ENCODE assay signal across 23 cellular contexts in genomic region chr2:138649571-138649970, GRCh38.
"Had no signal": no experiment of that assay in that cellular context is flagged by ENCODE, and none has a peak within 500 bp of the region (broad histone marks: within the 10 kb centered on the region; RNA-seq: fewer than 3 reads in every experiment).

No MANE protein-coding gene starts in this region.

- ATAC-seq: activated T-cell treated with anti-CD3 and anti-CD28 coated beads, Interleukin-2, amount 50 U/mL, for 4 hours; body of pancreas; T-cell had no signal

- DNase-seq: activated B cell treated with CpG ODN at 0.5 μM for 24 hours; activated CD4-positive, alpha-beta T cell treated with anti-CD3 and anti-CD28 coated beads for 1 hour; activated CD4-positive, alpha-beta T cell treated with anti-CD3 and anti-CD28 coated beads, Interleukin-2, amount 10 ng/mL, durations not matched to agents 24 days and 14 days; activated CD4-positive, alpha-beta T cell treated with anti-CD3 and anti-CD28 coated beads, Interleukin-2, amount 50 U/mL, for 48 hours; activated effector memory CD4-positive, alpha-beta T cell treated with anti-CD3 and anti-CD28 coated beads, Interleukin-2, amount 50 U/mL, for 16 hours; activated naive CD4-positive, alpha-beta T cell treated with anti-CD3 and anti-CD28 coated beads for 36 hours; activated T-cell treated with anti-CD3 and anti-CD28 coated beads, Interleukin-2, amount 50 U/mL, for 4 hours; adrenal gland; anterior cingulate cortex; body of pancreas; Karpas-422; NCI-H1048; NCI-H146; NCI-H187 treated with DMSO at 0.1 percent for 48 hours; NCI-H2171; NCI-H2227 treated with DMSO at 0.1 percent for 48 hours; NCI-H510A; NCI-H526 treated with DMSO at 0.1 percent for 48 hours; NCI-H82; SIG-M5; T-cell; T-helper 2 cell; T1000 had no signal

- H3K27ac ChIP-seq: adrenal gland, body of pancreas had no signal

- H3K4me3 ChIP-seq: adrenal gland, body of pancreas had no signal

- H3K27me3 ChIP-seq: adrenal gland, body of pancreas had no signal

- H3K4me1 ChIP-seq: adrenal gland, body of pancreas had no signal
